13 cellular contexts compared by ENCODE assay signal in genomic region chr9:108543251-108543768, GRCh38.
DNase-seq lines count a peak whose midpoint lies in the region; ATAC-seq, FAIRE-seq and TF ChIP-seq lines count a peak whose summit lies in the region.
"Had no signal": no experiment of that assay in that cellular context is flagged by ENCODE, and none has a peak within 500 bp of the region (broad histone marks: within the 10 kb centered on the region; RNA-seq: fewer than 3 reads in every experiment).

No MANE protein-coding gene starts in this region.

- TF ChIP-seq CTCF in K562 (IDR thresholded peaks at IDR 0.05 in 2 of 3, conservative IDR thresholded peaks at IDR 0.05 in 1 of 3; ENCODE audit: insufficient read depth in 2 of 3, low read depth in 1 of 3, low read length in 3 of 3) = no peak
- TF ChIP-seq CTCF in nephron progenitor cell (IDR thresholded peaks at IDR 0.05) = no peak

- TF ChIP-seq RAD21 in K562 (CRISPR knock-in tag; conservative IDR thresholded peaks at IDR 0.05 in 1 of 2, IDR thresholded peaks at IDR 0.05 in 1 of 2) = no peak

- H3K4me3 ChIP-seq in K562 = no peak overlapping the region
- H3K4me3 ChIP-seq: gastrocnemius medialis, suprapubic skin had no signal

- TF ChIP-seq EP300 in K562 (IDR thresholded peaks at IDR 0.05; ENCODE audit: low read length) = no peak

- WGBS in K562 (ENCODE audit: insufficient coverage, low coverage, missing lambda C conversion rate) = 0% methylated on average over 5 of the region's 5 CpGs

- H3K27ac Mint-ChIP-seq in nephron progenitor cell = peak overlapping the region; percentile 52

- H3K4me1 ChIP-seq in K562 (replicated peaks in 1 of 2; ENCODE audit: control insufficient read depth in 2 of 2, insufficient read depth in 2 of 2, low read length in 2 of 2) = no peaks in the 10 kb centered on the region
- H3K4me1 ChIP-seq: parathyroid adenoma had no signal

- TF ChIP-seq POLR2A in K562 (conservative IDR thresholded peaks at IDR 0.05) = no peak

- intact Hi-C loops in K562 (cut with micrococcal nuclease) = no loop called here

- no peak for FAIRE-seq in K562 (lab: Jason Lieb, UNC)
- FAIRE-seq: TTC549 had no signal

- no TSS peak for BruUV-seq in K562 (replicated peaks; lab: Mats Ljungman, UMichigan)

- H3K9me3 ChIP-seq in K562 (replicated peaks; ENCODE audit: control insufficient read depth, insufficient read depth, low read depth, low read length) = no peaks in the 10 kb centered on the region
- H3K9me3 ChIP-seq: gastrocnemius medialis, suprapubic skin had no signal

- no peak overlapping the region for H3K27ac ChIP-seq in K562 (ENCODE audit: extremely low read depth, low read depth, low read length)
- H3K27ac ChIP-seq: gastrocnemius medialis, parathyroid adenoma, suprapubic skin had no signal

- H4K20me1 ChIP-seq in K562 (replicated peaks; ENCODE audit: control insufficient read depth, insufficient read depth, low read length) = no peaks in the 10 kb centered on the region

- H3K9ac ChIP-seq in K562 (ENCODE audit: insufficient read depth in 1 of 2, low read depth in 2 of 2, low read length in 2 of 2) = no peak overlapping the region
- H3K9ac ChIP-seq: parathyroid adenoma had no signal

- H3K9me1 ChIP-seq in K562 (ENCODE audit: control insufficient read depth, insufficient read depth, low read length) = no peaks in the 10 kb centered on the region

- H2AFZ ChIP-seq in K562 (ENCODE audit: low read depth, low read length) = no peak overlapping the region
- H2AFZ ChIP-seq: parathyroid adenoma had no signal

- no peaks in the 10 kb centered on the region for H3K79me2 ChIP-seq in K562 (ENCODE audit: control insufficient read depth, insufficient read depth, low read length)
- H3K79me2 ChIP-seq: parathyroid adenoma had no signal

- no peaks in the 10 kb centered on the region for H3K36me3 ChIP-seq in K562 (ENCODE audit: control insufficient read depth, insufficient read depth, low read length)
- H3K36me3 ChIP-seq: gastrocnemius medialis, suprapubic skin had no signal

- H3K4me3 Mint-ChIP-seq in nephron progenitor cell = no peak overlapping the region

- POLR2A ChIA-PET in K562 (lab: Yijun Ruan, JAX) = interaction anchor here (0.6 to 1.3 kb wide), 3 partner anchors 9 to 1194 kb away, joined by 3 read pairs; no protein-coding TSS in a partner anchor

- H3K27me3 ChIP-seq in K562 (ENCODE audit: control insufficient read depth in 2 of 2, insufficient read depth in 2 of 2, low read length in 2 of 2) = peaks cover 0 to 9% of the 10 kb centered on the region in 2 experiments; a peak in 1 of 5 replicates
- H3K27me3 ChIP-seq: gastrocnemius medialis, suprapubic skin had no signal

- peaks cover 6% of the 10 kb centered on the region for H3K27me3 Mint-ChIP-seq in nephron progenitor cell (ENCODE audit: low read depth, poor library complexity)

- in situ Hi-C loops in K562 (cut with MboI) = no loop called here

- no peak overlapping the region for H3K4me2 ChIP-seq in K562 (ENCODE audit: insufficient read depth, low read length)

- ATAC-seq in K562 (no peak), GM18858 (IDR thresholded peaks at IDR 0.05; ENCODE audit: unreplicated experiment) (no peak), HG03342 (IDR thresholded peaks at IDR 0.05; ENCODE audit: unreplicated experiment) (no peak), GM19455 (IDR thresholded peaks at IDR 0.05; ENCODE audit: unreplicated experiment) (no peak), HG03139 (IDR thresholded peaks at IDR 0.05; ENCODE audit: unreplicated experiment) (no peak)
- ATAC-seq: gastrocnemius medialis had no signal

- no peaks in the 10 kb centered on the region for H3K36me3 Mint-ChIP-seq in nephron progenitor cell (ENCODE audit: low read depth)

- peaks cover 9% of the 10 kb centered on the region for H3K9me3 Mint-ChIP-seq in nephron progenitor cell

- DNase-seq in H4 (ENCODE audit: low spot score) (peak; percentile 42), MV-4-11 (lab: John Stamatoyannopoulos, UW) (peak; percentile 90), K562 (ENCODE audit: extremely low read depth in 1 of 4, low spot score in 3 of 4) (no peak), nephron progenitor cell (no peak)
- DNase-seq: caudate nucleus, gastrocnemius medialis had no signal

- CTCF ChIA-PET in K562 (lab: Yijun Ruan, JAX; ENCODE audit: low intra/inter-chr PET ratio) = no interaction called here

- peaks cover 10% of the 10 kb centered on the region for H3K4me1 Mint-ChIP-seq in nephron progenitor cell

TF ChIP-seq in K562, 482 proteins besides CTCF, POLR2A, EP300 and RAD21:
- TF ChIP-seq PBX2 (CRISPR knock-in tag; IDR thresholded peaks at IDR 0.05; ENCODE audit: low read depth) (no peak), PBX2 (tag; conservative IDR thresholded peaks at IDR 0.05; ENCODE audit: low read depth) (0 out of 2 replicates have a peak, but pooled peaks have one; percentile 22), HEY1 (CRISPR knock-in tag; IDR thresholded peaks at IDR 0.05; ENCODE audit: borderline replicate concordance) (no peak), TAL1 (IDR thresholded peaks at IDR 0.05) (no peak), RBBP5 (IDR thresholded peaks at IDR 0.05; ENCODE audit: borderline replicate concordance, insufficient read depth, low read length, poor library complexity, severe bottlenecking) (no peak), ZBED1 (IDR thresholded peaks at IDR 0.05) (no peak), PKNOX1 (IDR thresholded peaks at IDR 0.05) (0 out of 2 replicates have a peak, but pooled peaks have one; percentile 19), TRIM24 (IDR thresholded peaks at IDR 0.05) (no peak), ZSCAN32 (CRISPR knock-in tag; IDR thresholded peaks at IDR 0.05) (no peak), MEIS2 (IDR thresholded peaks at IDR 0.05; ENCODE audit: partially characterized antibody) (peak; percentile 50)
TF ChIP-seq in K562: peak in this region for 3.

Comparison
In these comparisons a context has a peak if more than half of its experiments do, and no peak if none do; other contexts are left out.
1. DNase-seq: peak in H4 (single experiment) and MV-4-11 (single experiment); none in K562 (0 of 4) and nephron progenitor cell (single experiment).